In genomic region chr11:79200398-79201070, GRCh38 we compare ENCODE assay signal across 18 cellular contexts.
A peak's percentile ranks its signal among the peaks of the same experiment; 100 is the strongest.
DNase-seq lines count a peak whose midpoint lies in the region; ATAC-seq, FAIRE-seq and TF ChIP-seq lines count a peak whose summit lies in the region.
"Had no signal": no experiment of that assay in that cellular context is flagged by ENCODE, and none has a peak within 500 bp of the region (broad histone marks: within the 10 kb centered on the region; RNA-seq: fewer than 3 reads in every experiment).

No MANE protein-coding gene starts in this region.

- no peaks in the 10 kb centered on the region for H3K27me3 ChIP-seq in BLaER1
- H3K27me3 ChIP-seq in neural progenitor cell: no peaks in the 10 kb centered on the region

- H3K4me3 Mint-ChIP-seq in neural progenitor cell: no peak overlapping the region
- H3K4me3 Mint-ChIP-seq: H9 had no signal

- H3K36me3 ChIP-seq in BLaER1: peaks cover 18% of the 10 kb centered on the region; the same call in 1 of the 2 replicates
- H3K36me3 ChIP-seq in neural progenitor cell: no peaks in the 10 kb centered on the region

- FAIRE-seq in RCC 7860 (lab: Jason Lieb, UNC) (no peak), urothelium cell line (lab: Jason Lieb, UNC) (no peak)
- FAIRE-seq: A549, G401.6, K562 had no signal

- TF ChIP-seq CTCF in fibroblast of mammary gland (conservative IDR thresholded peaks at IDR 0.05; ENCODE audit: control insufficient read depth, insufficient read depth, low read depth, low read length) (no peak), neural progenitor cell (IDR thresholded peaks at IDR 0.05) (no peak)

- H3F3A ChIP-seq in neural progenitor cell (ENCODE audit: low read depth): no peaks in the 10 kb centered on the region

- H3K4me3 ChIP-seq in BLaER1 (peak overlapping the region; percentile 33), fibroblast of mammary gland (ENCODE audit: control insufficient read depth, low read depth, low read length) (no peak overlapping the region), neural progenitor cell (no peak overlapping the region)
- H3K4me3 ChIP-seq: A549, K562 had no signal

- H3K9ac ChIP-seq in BLaER1: peak overlapping the region; percentile 42; the same call in 1 of the 2 replicates
- H3K9ac ChIP-seq in neural progenitor cell: no peak overlapping the region

- H3K4me1 ChIP-seq in BLaER1 (peaks cover 68% of the 10 kb centered on the region), neural progenitor cell (no peaks in the 10 kb centered on the region)
- H3K4me1 ChIP-seq: A549 had no signal

- ATAC-seq in GM19463 (IDR thresholded peaks at IDR 0.05; ENCODE audit: unreplicated experiment): no peak
- ATAC-seq: A549, K562 had no signal

- H3K27ac Mint-ChIP-seq in neural progenitor cell: no peak overlapping the region
- H3K27ac Mint-ChIP-seq: H9 had no signal

- H4K20me1 ChIP-seq in BLaER1: no peaks in the 10 kb centered on the region
- H4K20me1 ChIP-seq in neural progenitor cell (ENCODE audit: low read depth): no peaks in the 10 kb centered on the region

- peaks cover 4% of the 10 kb centered on the region for H3K36me3 Mint-ChIP-seq in neural progenitor cell

- H3K4me2 ChIP-seq in BLaER1 (peak overlapping the region; percentile 94), neural progenitor cell (no peak overlapping the region)
- H3K4me2 ChIP-seq: A549 had no signal

- H3K4me1 Mint-ChIP-seq in neural progenitor cell: peaks cover 3% of the 10 kb centered on the region
- H3K4me1 Mint-ChIP-seq: H9 had no signal

- H2AFZ ChIP-seq in neural progenitor cell (replicated peaks): no peak overlapping the region

- DNase-seq in RCC 7860 (ENCODE audit: low spot score): peak; percentile 6
- DNase-seq in fibroblast of mammary gland (ENCODE audit: low read depth): peak; percentile 12
- DNase-seq in kidney tubule cell (ENCODE audit: low spot score): peak; percentile 32
- DNase-seq in urothelium cell line (ENCODE audit: low spot score): no peak
- DNase-seq in neural progenitor cell (ENCODE audit: low spot score): no peak
- DNase-seq: DND-41, H9, MV-4-11, NCI-H1417 treated with DMSO at 0.1 percent for 48 hours, NCI-H2029, NCI-H2171, NCI-H446 had no signal

- H3K27me3 Mint-ChIP-seq in neural progenitor cell (ENCODE audit: insufficient read depth, low read depth): peaks cover 2% of the 10 kb centered on the region

- H3K9me3 ChIP-seq in BLaER1 (peaks cover 21% of the 10 kb centered on the region), neural progenitor cell (ENCODE audit: low read depth) (no peaks in the 10 kb centered on the region)
- H3K9me3 ChIP-seq: A549 had no signal

- peak overlapping the region; percentile 79 for H3K27ac ChIP-seq in BLaER1
- no peak overlapping the region for H3K27ac ChIP-seq in neural progenitor cell
- H3K27ac ChIP-seq: A549, C4-2B had no signal

- H3K79me2 ChIP-seq in neural progenitor cell (ENCODE audit: low read depth): no peaks in the 10 kb centered on the region

- H3K9me3 Mint-ChIP-seq in neural progenitor cell: peaks cover 3% of the 10 kb centered on the region
- H3K9me3 Mint-ChIP-seq: H9 had no signal

Comparison
In these comparisons a context has a peak if more than half of its experiments do, and no peak if none do; other contexts are left out.
1. DNase-seq: peak in RCC 7860 (single experiment), fibroblast of mammary gland (single experiment) and kidney tubule cell (single experiment); none in urothelium cell line (single experiment) and neural progenitor cell (single experiment).